In genomic region chr7:140724706-140725105, GRCh38 we compare ENCODE assay signal across 23 cellular contexts.
"Had no signal": no experiment of that assay in that cellular context is flagged by ENCODE, and none has a peak within 500 bp of the region (broad histone marks: within the 10 kb centered on the region; RNA-seq: fewer than 3 reads in every experiment).

No MANE protein-coding gene starts in this region.

- H3K27me3 Mint-ChIP-seq: naive B cell; stimulated activated memory B cell treated with anti-CD40 and anti-IgM and Interleukin-4, amounts not matched to agents 10 μg/mL and 1 μg/mL and 100 μg/mL, for 72 hours; stimulated activated naive CD8-positive, alpha-beta T cell treated with anti-CD3 and anti-CD28 coated beads, Interleukin-15, Interleukin-2, amounts not matched to agents 100 ng/mL and 50 ng/mL, for 24 hours had no signal

- DNase-seq: dorsolateral prefrontal cortex; effector CD4-positive, alpha-beta T cell; head of caudate nucleus; kidney; mesenchymal stem cell; mucosa of descending colon; naive B cell; nephron progenitor cell; nucleus accumbens; psoas muscle; right cardiac atrium; spleen; stimulated activated CD4-positive, alpha-beta T cell treated with anti-CD3 and anti-CD28 coated beads, Interleukin-4, amount 100 ng/mL, for 4 hours; upper lobe of left lung had no signal

- H3K36me3 ChIP-seq: thoracic aorta had no signal

- H3K9me3 ChIP-seq: mucosa of descending colon, psoas muscle, spleen, thoracic aorta, tibial nerve, upper lobe of left lung had no signal

- H3K27ac Mint-ChIP-seq: mesothelial cell of epicardium; stimulated activated memory B cell treated with anti-CD40 and anti-IgM and Interleukin-4, amounts not matched to agents 10 μg/mL and 1 μg/mL and 100 μg/mL, for 72 hours had no signal

- H3K4me1 Mint-ChIP-seq: mesothelial cell of epicardium had no signal

- H3K4me3 ChIP-seq: dorsolateral prefrontal cortex, mucosa of descending colon, psoas muscle, skin epidermis, spleen, thoracic aorta, tibial nerve, upper lobe of left lung had no signal

- H3K27me3 ChIP-seq: dorsolateral prefrontal cortex, spleen, tibial nerve, upper lobe of left lung had no signal

- H3K9me3 Mint-ChIP-seq: mesothelial cell of epicardium; naive B cell; nephron progenitor cell; stimulated activated memory B cell treated with anti-CD40 and anti-IgM and Interleukin-4, amounts not matched to agents 10 μg/mL and 1 μg/mL and 100 μg/mL, for 72 hours; stimulated activated naive CD8-positive, alpha-beta T cell treated with anti-CD3 and anti-CD28 coated beads, Interleukin-15, Interleukin-2, amounts not matched to agents 100 ng/mL and 50 ng/mL, for 24 hours had no signal

- FAIRE-seq: colon, kidney, urothelium cell line had no signal

- ATAC-seq: left lobe of liver; mucosa of descending colon; psoas muscle; right cardiac atrium; stimulated activated memory B cell treated with anti-CD40 and anti-IgM and Interleukin-4, amounts not matched to agents 10 μg/mL and 1 μg/mL and 100 μg/mL, for 72 hours had no signal

- H3K4me1 ChIP-seq: psoas muscle, tibial nerve had no signal

- H3K27ac ChIP-seq: psoas muscle, skin epidermis, spleen, thoracic aorta, tibial nerve, upper lobe of left lung had no signal

- H3K4me3 Mint-ChIP-seq: mesothelial cell of epicardium; naive B cell; nephron progenitor cell; stimulated activated memory B cell treated with anti-CD40 and anti-IgM and Interleukin-4, amounts not matched to agents 10 μg/mL and 1 μg/mL and 100 μg/mL, for 72 hours; stimulated activated naive CD8-positive, alpha-beta T cell treated with anti-CD3 and anti-CD28 coated beads, Interleukin-15, Interleukin-2, amounts not matched to agents 100 ng/mL and 50 ng/mL, for 24 hours had no signal
